Comparison of ENCODE assay signal across 20 cellular contexts in the genomic region with DNA sequence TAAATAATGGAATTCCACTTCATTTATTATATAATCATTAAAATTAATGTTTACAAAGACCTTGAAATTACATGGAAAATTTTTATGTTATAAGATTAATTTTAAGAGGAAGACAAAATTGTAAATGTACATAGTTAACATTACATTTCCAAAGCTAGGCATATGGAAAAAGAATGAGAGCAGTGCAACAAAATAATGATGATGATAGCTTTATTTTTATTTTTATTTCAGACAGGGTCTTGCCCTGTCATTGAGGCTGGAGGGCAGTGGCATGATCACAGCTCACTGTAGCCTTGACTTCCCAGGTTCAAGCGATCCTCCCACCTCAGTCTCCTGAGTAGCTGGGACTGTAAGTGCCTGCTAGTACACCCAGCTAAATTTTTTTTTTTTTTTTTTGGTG.
A peak's percentile ranks its signal among the peaks of the same experiment; 100 is the strongest.
DNase-seq lines count a peak whose midpoint lies in the region; ATAC-seq, FAIRE-seq and TF ChIP-seq lines count a peak whose summit lies in the region.
"Had no signal": no experiment of that assay in that cellular context is flagged by ENCODE, and none has a peak within 500 bp of the region (broad histone marks: within the 10 kb centered on the region; RNA-seq: fewer than 3 reads in every experiment).

No MANE protein-coding gene starts in this region.

- H3K4me1 ChIP-seq in subcutaneous abdominal adipose tissue (ENCODE audit: control insufficient read depth in 5 of 5, insufficient read depth in 5 of 5, low read length in 5 of 5) = peaks cover 0 to 52% (median 25%) of the 10 kb centered on the region in 5 donors
- no peaks in the 10 kb centered on the region for H3K4me1 ChIP-seq in mesendoderm (ENCODE audit: control insufficient read depth, low read depth, low read length)
- no peaks in the 10 kb centered on the region for H3K4me1 ChIP-seq in testis
- H3K4me1 ChIP-seq: Caco-2 had no signal

- no peak overlapping the region for H3K4me2 ChIP-seq in mesendoderm (ENCODE audit: low read length)

- H4K8ac ChIP-seq in mesendoderm (ENCODE audit: low read depth, low read length) = no peak overlapping the region

- H4K5ac ChIP-seq in mesendoderm (ENCODE audit: low read length) = no peak overlapping the region

- H3K36me3 ChIP-seq in subcutaneous abdominal adipose tissue (ENCODE audit: control insufficient read depth in 5 of 5, insufficient read depth in 5 of 5, low read length in 5 of 5) = no peaks in the 10 kb centered on the region
- no peaks in the 10 kb centered on the region for H3K36me3 ChIP-seq in mesendoderm (ENCODE audit: control insufficient read depth, insufficient read depth, low read length)
- no peaks in the 10 kb centered on the region for H3K36me3 ChIP-seq in testis (ENCODE audit: low read depth, missing control alignments)
- H3K36me3 ChIP-seq: HAP-1 had no signal

- no peaks in the 10 kb centered on the region for H3K4me1 Mint-ChIP-seq in activated CD4-positive, alpha-beta T cell treated with anti-CD3 and anti-CD28 coated beads, Interleukin-2, amount 10 ng/mL, durations not matched to agents 24 days and 14 days
- H3K4me1 Mint-ChIP-seq in T-helper 17 cell = no peaks in the 10 kb centered on the region
- H3K4me1 Mint-ChIP-seq: CD4-positive, CD25-positive, alpha-beta regulatory T cell had no signal

- H2BK120ac ChIP-seq in mesendoderm (ENCODE audit: low read depth, low read length) = no peak overlapping the region

- H3K9me3 ChIP-seq in subcutaneous abdominal adipose tissue (ENCODE audit: control insufficient read depth in 5 of 5, low read length in 5 of 5) (no peaks in the 10 kb centered on the region), testis (no peaks in the 10 kb centered on the region), T-helper 17 cell (ENCODE audit: control insufficient read depth, low read length, poor library complexity, severe bottlenecking) (no peaks in the 10 kb centered on the region)
- H3K9me3 ChIP-seq: A549, Caco-2, HAP-1 had no signal

- H3K4me3 Mint-ChIP-seq in activated CD4-positive, alpha-beta T cell treated with anti-CD3 and anti-CD28 coated beads, Interleukin-2, amount 10 ng/mL, durations not matched to agents 24 days and 14 days = no peak overlapping the region
- no peak overlapping the region for H3K4me3 Mint-ChIP-seq in T-helper 17 cell
- H3K4me3 Mint-ChIP-seq: CD8-positive, alpha-beta T cell had no signal

- peaks cover 5% of the 10 kb centered on the region for H3K9me3 Mint-ChIP-seq in activated CD4-positive, alpha-beta T cell treated with anti-CD3 and anti-CD28 coated beads, Interleukin-2, amount 10 ng/mL, durations not matched to agents 24 days and 14 days

- WGBS in mesendoderm (ENCODE audit: extremely low coverage, insufficient coverage, low lambda C conversion rate) = no CpG with 5 or more reads among the region's 1 CpG
- WGBS in testis, 2 donors = 57 to 88% methylated on average over 1 of the region's 1 CpG

- H3K9ac ChIP-seq in subcutaneous abdominal adipose tissue (ENCODE audit: low read length in 5 of 5) = no peak overlapping the region
- H3K9ac ChIP-seq in mesendoderm (ENCODE audit: low read length) = no peak overlapping the region

- H3K27ac ChIP-seq in subcutaneous abdominal adipose tissue (ENCODE audit: low read depth, low read length) (peak overlapping the region; percentile 67), mesendoderm (ENCODE audit: low read depth, low read length) (no peak overlapping the region), testis (no peak overlapping the region)
- H3K27ac ChIP-seq: 22Rv1 had no signal

- ATAC-seq in T-helper 17 cell = no peak
- ATAC-seq: CD8-positive, alpha-beta T cell had no signal

- no peak overlapping the region for H3K4ac ChIP-seq in mesendoderm (ENCODE audit: low read depth, low read length)

- H3K79me2 ChIP-seq in mesendoderm (ENCODE audit: control insufficient read depth, insufficient read depth, low read length) = no peaks in the 10 kb centered on the region

- TF ChIP-seq CTCF in D721Med (IDR thresholded peaks at IDR 0.05; ENCODE audit: insufficient read depth, missing control alignments) (no peak), testis (IDR thresholded peaks at IDR 0.05) (no peak)

- H3K23ac ChIP-seq in mesendoderm (ENCODE audit: low read length) = no peak overlapping the region

- no peak overlapping the region for H3K4me3 ChIP-seq in subcutaneous abdominal adipose tissue (ENCODE audit: low read depth in 1 of 5, low read length in 5 of 5)
- no peak overlapping the region for H3K4me3 ChIP-seq in mesendoderm (ENCODE audit: low read length)
- no peak overlapping the region for H3K4me3 ChIP-seq in testis
- H3K4me3 ChIP-seq: A549, HAP-1 had no signal

- H2BK5ac ChIP-seq in mesendoderm (ENCODE audit: low read length) = no peak overlapping the region

- peak; percentile 5 for DNase-seq in activated CD4-positive, alpha-beta T cell treated with anti-CD3 and anti-CD28 coated beads, Interleukin-2, amount 10 ng/mL, durations not matched to agents 24 days and 14 days
- DNase-seq in activated CD4-positive, alpha-beta T cell treated with anti-CD3 and anti-CD28 coated beads for 4 hours = no peak
- DNase-seq in D721Med (ENCODE audit: insufficient read length, low spot score) (no peak), frontal cortex (ENCODE audit: low spot score in 2 of 2) (no peak), mesendoderm (no peak), testis (no peak), T-helper 17 cell (no peak)
- DNase-seq: C1 segment of cervical spinal cord; Caco-2; CD4-positive, CD25-positive, alpha-beta regulatory T cell; CD8-positive, alpha-beta T cell; DMS 273 treated with DMSO at 0.1 percent for 48 hours; DMS79; GF-D8; GOT3 had no signal

- no peaks in the 10 kb centered on the region for H3K79me1 ChIP-seq in mesendoderm (ENCODE audit: low read length)

- FAIRE-seq in D721Med (lab: Jason Lieb, UNC) (peak; percentile 53), frontal cortex (lab: Jason Lieb, UNC) (peak; percentile 21)
- FAIRE-seq: A549, GM12891 had no signal

- no peak overlapping the region for H2AK5ac ChIP-seq in mesendoderm (ENCODE audit: low read length)

- no peak for TF ChIP-seq POLR2A in testis (IDR thresholded peaks at IDR 0.05)

- H3K18ac ChIP-seq in mesendoderm (ENCODE audit: low read length) = no peak overlapping the region

- no peak overlapping the region for H2BK15ac ChIP-seq in mesendoderm (replicated peaks; ENCODE audit: low read depth)

- H3K27me3 ChIP-seq in subcutaneous abdominal adipose tissue (ENCODE audit: control insufficient read depth in 5 of 5, insufficient read depth in 4 of 5, low read length in 5 of 5) (no peaks in the 10 kb centered on the region), mesendoderm (ENCODE audit: insufficient read depth, low read length, poor library complexity) (no peaks in the 10 kb centered on the region), testis (no peaks in the 10 kb centered on the region)

- H3K56ac ChIP-seq in mesendoderm (ENCODE audit: low read length) = no peak overlapping the region

- peaks cover 4% of the 10 kb centered on the region for H3K27me3 Mint-ChIP-seq in activated CD4-positive, alpha-beta T cell treated with anti-CD3 and anti-CD28 coated beads, Interleukin-2, amount 10 ng/mL, durations not matched to agents 24 days and 14 days
- no peaks in the 10 kb centered on the region for H3K27me3 Mint-ChIP-seq in T-helper 17 cell

- no peaks in the 10 kb centered on the region for H3K36me3 Mint-ChIP-seq in activated CD4-positive, alpha-beta T cell treated with anti-CD3 and anti-CD28 coated beads, Interleukin-2, amount 10 ng/mL, durations not matched to agents 24 days and 14 days (ENCODE audit: low read depth)
- H3K36me3 Mint-ChIP-seq in T-helper 17 cell (ENCODE audit: low read depth) = no peaks in the 10 kb centered on the region
- H3K36me3 Mint-ChIP-seq: CD4-positive, CD25-positive, alpha-beta regulatory T cell; CD8-positive, alpha-beta T cell had no signal

- H3K27ac Mint-ChIP-seq in activated CD4-positive, alpha-beta T cell treated with anti-CD3 and anti-CD28 coated beads, Interleukin-2, amount 10 ng/mL, durations not matched to agents 24 days and 14 days = no peak overlapping the region
- H3K27ac Mint-ChIP-seq in T-helper 17 cell = no peak overlapping the region
- H3K27ac Mint-ChIP-seq: CD4-positive, CD25-positive, alpha-beta regulatory T cell; CD8-positive, alpha-beta T cell had no signal

- intact Hi-C loops in activated CD4-positive, alpha-beta T cell treated with anti-CD3 and anti-CD28 coated beads, Interleukin-2, amount 10 ng/mL, durations not matched to agents 24 days and 14 days (cut with micrococcal nuclease) = no loop called here
- intact Hi-C loops in testis (cut with DNase I; ENCODE audit: low total_unique reads) = no loop called here
